1 cellular context compared by ENCODE assay signal in the genomic region with DNA sequence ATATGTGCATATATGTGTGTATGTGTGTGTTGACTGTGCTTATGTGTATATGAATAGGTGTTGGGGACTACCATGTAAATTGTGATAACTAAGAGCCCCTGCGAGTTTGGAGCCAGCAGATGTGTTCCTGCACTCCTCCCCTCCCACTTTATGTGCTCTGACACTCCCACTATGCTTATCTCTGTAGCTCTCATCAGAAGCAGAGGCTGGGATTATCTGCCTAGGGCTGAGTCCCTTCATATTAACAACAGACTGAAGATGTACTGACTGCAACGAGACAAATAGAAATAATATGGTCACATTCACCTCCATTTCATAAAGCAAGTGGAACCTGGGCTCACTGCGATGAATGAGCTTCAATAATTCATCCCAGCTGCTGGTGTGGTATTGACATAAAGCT.
TF ChIP-seq lines count a peak whose summit lies in the region.

No MANE protein-coding gene starts in this region.

TF ChIP-seq in K562, 482 proteins besides CTCF, POLR2A, EP300 and RAD21:
- TF ChIP-seq CBFA2T3 (IDR thresholded peaks at IDR 0.05) (peak; percentile 42), STAT5A (IDR thresholded peaks at IDR 0.05; ENCODE audit: borderline replicate concordance, low read length) (peak; percentile 34; the same call in 1 of the 2 replicates), JUND (IDR thresholded peaks at IDR 0.05; ENCODE audit: borderline replicate concordance, low read depth, low read length) (peak; percentile 39; the same call in 1 of the 2 replicates), JUND (tag; IDR thresholded peaks at IDR 0.05; ENCODE audit: borderline replicate concordance, low read depth, low read length) (peak; percentile 30; the same call in 1 of the 3 replicates), FOXK2 (conservative IDR thresholded peaks at IDR 0.05 in 1 of 2, IDR thresholded peaks at IDR 0.05 in 1 of 2; ENCODE audit: low read depth in 2 of 2) (no peak), ZBTB17 (CRISPR knock-in tag; IDR thresholded peaks at IDR 0.05) (no peak), ZNF57 (CRISPR knock-in tag; IDR thresholded peaks at IDR 0.05) (no peak), NR2F6 (CRISPR knock-in tag; IDR thresholded peaks at IDR 0.05) (no peak), IRF2 (CRISPR knock-in tag; IDR thresholded peaks at IDR 0.05) (no peak), ARID1B (IDR thresholded peaks at IDR 0.05) (peak; percentile 36), RCOR1 (IDR thresholded peaks at IDR 0.05; ENCODE audit: borderline replicate concordance in 1 of 2, low read depth in 2 of 2, low read length in 2 of 2) (peak in 1 of 2 experiments; percentile 86; a peak in 2 of 4 replicates), U2AF2 (optimal IDR thresholded peaks at IDR 0.05; ENCODE audit: low read depth, low read length) (no peak), DPF2 (IDR thresholded peaks at IDR 0.05) (peak; percentile 68), ZNF507 (tag; conservative IDR thresholded peaks at IDR 0.05) (no peak), SMARCA4 (IDR thresholded peaks at IDR 0.05) (peak; percentile 58), SMC3 (conservative IDR thresholded peaks at IDR 0.05; ENCODE audit: insufficient read depth, low read depth, low read length) (no peak), MTA3 (IDR thresholded peaks at IDR 0.05; ENCODE audit: borderline replicate concordance) (no peak), EP400 (IDR thresholded peaks at IDR 0.05) (no peak), CREM (IDR thresholded peaks at IDR 0.05; ENCODE audit: low read depth) (peak; percentile 57; the same call in 1 of the 2 replicates), FOXA3 (CRISPR knock-in tag; conservative IDR thresholded peaks at IDR 0.05 in 1 of 2, IDR thresholded peaks at IDR 0.05 in 1 of 2) (peak in 1 of 2 experiments; percentile 34; a peak in 1 of 4 replicates), CTBP1 (IDR thresholded peaks at IDR 0.05; ENCODE audit: borderline replicate concordance) (peak; percentile 37; the same call in 1 of the 2 replicates), HDGF (IDR thresholded peaks at IDR 0.05) (no peak)
- TF ChIP-seq, protein P1, sequence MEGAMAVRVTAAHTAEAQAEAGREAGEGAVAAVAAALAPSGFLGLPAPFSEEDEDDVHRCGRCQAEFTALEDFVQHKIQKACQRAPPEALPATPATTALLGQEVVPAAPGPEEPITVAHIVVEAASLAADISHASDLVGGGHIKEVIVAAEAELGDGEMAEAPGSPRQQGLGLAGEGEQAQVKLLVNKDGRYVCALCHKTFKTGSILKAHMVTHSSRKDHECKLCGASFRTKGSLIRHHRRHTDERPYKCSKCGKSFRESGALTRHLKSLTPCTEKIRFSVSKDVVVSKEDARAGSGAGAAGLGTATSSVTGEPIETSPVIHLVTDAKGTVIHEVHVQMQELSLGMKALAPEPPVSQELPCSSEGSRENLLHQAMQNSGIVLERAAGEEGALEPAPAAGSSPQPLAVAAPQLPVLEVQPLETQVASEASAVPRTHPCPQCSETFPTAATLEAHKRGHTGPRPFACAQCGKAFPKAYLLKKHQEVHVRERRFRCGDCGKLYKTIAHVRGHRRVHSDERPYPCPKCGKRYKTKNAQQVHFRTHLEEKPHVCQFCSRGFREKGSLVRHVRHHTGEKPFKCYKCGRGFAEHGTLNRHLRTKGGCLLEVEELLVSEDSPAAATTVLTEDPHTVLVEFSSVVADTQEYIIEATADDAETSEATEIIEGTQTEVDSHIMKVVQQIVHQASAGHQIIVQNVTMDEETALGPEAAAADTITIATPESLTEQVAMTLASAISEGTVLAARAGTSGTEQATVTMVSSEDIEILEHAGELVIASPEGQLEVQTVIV (CRISPR knock-in tag; IDR thresholded peaks at IDR 0.05; ENCODE audit: borderline replicate concordance): no peak
- TF ChIP-seq, protein P2, sequence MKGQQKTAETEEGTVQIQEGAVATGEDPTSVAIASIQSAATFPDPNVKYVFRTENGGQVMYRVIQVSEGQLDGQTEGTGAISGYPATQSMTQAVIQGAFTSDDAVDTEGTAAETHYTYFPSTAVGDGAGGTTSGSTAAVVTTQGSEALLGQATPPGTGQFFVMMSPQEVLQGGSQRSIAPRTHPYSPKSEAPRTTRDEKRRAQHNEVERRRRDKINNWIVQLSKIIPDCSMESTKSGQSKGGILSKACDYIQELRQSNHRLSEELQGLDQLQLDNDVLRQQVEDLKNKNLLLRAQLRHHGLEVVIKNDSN (CRISPR knock-in tag; IDR thresholded peaks at IDR 0.05): no peak
- TF ChIP-seq, protein P3, sequence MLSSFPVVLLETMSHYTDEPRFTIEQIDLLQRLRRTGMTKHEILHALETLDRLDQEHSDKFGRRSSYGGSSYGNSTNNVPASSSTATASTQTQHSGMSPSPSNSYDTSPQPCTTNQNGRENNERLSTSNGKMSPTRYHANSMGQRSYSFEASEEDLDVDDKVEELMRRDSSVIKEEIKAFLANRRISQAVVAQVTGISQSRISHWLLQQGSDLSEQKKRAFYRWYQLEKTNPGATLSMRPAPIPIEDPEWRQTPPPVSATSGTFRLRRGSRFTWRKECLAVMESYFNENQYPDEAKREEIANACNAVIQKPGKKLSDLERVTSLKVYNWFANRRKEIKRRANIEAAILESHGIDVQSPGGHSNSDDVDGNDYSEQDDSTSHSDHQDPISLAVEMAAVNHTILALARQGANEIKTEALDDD (IDR thresholded peaks at IDR 0.05): peak; percentile 67; the same call in 1 of the 2 replicates
- TF ChIP-seq, protein P4, sequence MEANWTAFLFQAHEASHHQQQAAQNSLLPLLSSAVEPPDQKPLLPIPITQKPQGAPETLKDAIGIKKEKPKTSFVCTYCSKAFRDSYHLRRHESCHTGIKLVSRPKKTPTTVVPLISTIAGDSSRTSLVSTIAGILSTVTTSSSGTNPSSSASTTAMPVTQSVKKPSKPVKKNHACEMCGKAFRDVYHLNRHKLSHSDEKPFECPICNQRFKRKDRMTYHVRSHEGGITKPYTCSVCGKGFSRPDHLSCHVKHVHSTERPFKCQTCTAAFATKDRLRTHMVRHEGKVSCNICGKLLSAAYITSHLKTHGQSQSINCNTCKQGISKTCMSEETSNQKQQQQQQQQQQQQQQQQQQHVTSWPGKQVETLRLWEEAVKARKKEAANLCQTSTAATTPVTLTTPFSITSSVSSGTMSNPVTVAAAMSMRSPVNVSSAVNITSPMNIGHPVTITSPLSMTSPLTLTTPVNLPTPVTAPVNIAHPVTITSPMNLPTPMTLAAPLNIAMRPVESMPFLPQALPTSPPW (CRISPR knock-in tag; IDR thresholded peaks at IDR 0.05): peak; percentile 40; the same call in 1 of the 2 replicates
- TF ChIP-seq, protein P5, sequence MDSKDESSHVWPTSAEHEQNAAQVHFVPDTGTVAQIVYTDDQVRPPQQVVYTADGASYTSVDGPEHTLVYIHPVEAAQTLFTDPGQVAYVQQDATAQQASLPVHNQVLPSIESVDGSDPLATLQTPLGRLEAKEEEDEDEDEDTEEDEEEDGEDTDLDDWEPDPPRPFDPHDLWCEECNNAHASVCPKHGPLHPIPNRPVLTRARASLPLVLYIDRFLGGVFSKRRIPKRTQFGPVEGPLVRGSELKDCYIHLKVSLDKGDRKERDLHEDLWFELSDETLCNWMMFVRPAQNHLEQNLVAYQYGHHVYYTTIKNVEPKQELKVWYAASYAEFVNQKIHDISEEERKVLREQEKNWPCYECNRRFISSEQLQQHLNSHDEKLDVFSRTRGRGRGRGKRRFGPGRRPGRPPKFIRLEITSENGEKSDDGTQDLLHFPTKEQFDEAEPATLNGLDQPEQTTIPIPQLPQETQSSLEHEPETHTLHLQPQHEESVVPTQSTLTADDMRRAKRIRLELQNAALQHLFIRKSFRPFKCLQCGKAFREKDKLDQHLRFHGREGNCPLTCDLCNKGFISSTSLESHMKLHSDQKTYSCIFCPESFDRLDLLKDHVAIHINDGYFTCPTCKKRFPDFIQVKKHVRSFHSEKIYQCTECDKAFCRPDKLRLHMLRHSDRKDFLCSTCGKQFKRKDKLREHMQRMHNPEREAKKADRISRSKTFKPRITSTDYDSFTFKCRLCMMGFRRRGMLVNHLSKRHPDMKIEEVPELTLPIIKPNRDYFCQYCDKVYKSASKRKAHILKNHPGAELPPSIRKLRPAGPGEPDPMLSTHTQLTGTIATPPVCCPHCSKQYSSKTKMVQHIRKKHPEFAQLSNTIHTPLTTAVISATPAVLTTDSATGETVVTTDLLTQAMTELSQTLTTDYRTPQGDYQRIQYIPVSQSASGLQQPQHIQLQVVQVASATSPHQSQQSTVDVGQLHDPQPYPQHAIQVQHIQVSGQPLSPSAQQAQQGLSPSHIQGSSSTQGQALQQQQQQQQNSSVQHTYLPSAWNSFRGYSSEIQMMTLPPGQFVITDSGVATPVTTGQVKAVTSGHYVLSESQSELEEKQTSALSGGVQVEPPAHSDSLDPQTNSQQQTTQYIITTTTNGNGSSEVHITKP (IDR thresholded peaks at IDR 0.05; ENCODE audit: partially characterized antibody): peak; percentile 28
